In genomic region chr4:186724048-186724860, GRCh38 we compare ENCODE assay signal across 8 cellular contexts. TPM values are rescaled to one million over a fixed set of nuclear protein-coding genes. Genes with fewer than 3 reads are reported as not detected.
DNase-seq lines count a peak whose midpoint lies in the region; ATAC-seq lines count a peak whose summit lies in the region.

No MANE protein-coding gene starts in this region.

- H3K36me3 Mint-ChIP-seq in memory B cell: no peaks in the 10 kb centered on the region

- H3K4me3 Mint-ChIP-seq in memory B cell: peak overlapping the region; percentile 21

- no peak overlapping the region for H3K27ac Mint-ChIP-seq in memory B cell

- H3K4me1 ChIP-seq in endocrine pancreas (ENCODE audit: control insufficient read depth, insufficient read depth, low read length): no peaks in the 10 kb centered on the region

- H3K9me3 ChIP-seq in endocrine pancreas (ENCODE audit: control insufficient read depth, low read length): no peaks in the 10 kb centered on the region

- ATAC-seq in memory B cell (ENCODE audit: low read depth): no peak
- ATAC-seq in HG02763 (IDR thresholded peaks at IDR 0.05; ENCODE audit: unreplicated experiment): no peak
- ATAC-seq in HG03439 (IDR thresholded peaks at IDR 0.05; ENCODE audit: unreplicated experiment): no peak

- H3K4me1 Mint-ChIP-seq in memory B cell: no peaks in the 10 kb centered on the region

- H3K9ac ChIP-seq in endocrine pancreas (ENCODE audit: control insufficient read depth, insufficient read depth, low read length): peak overlapping the region; percentile 73

- H3K9me3 Mint-ChIP-seq in memory B cell: no peaks in the 10 kb centered on the region

- peaks cover 11% of the 10 kb centered on the region for H3K27me3 Mint-ChIP-seq in memory B cell

- DNase-seq in Daoy (ENCODE audit: low read depth) (peak; percentile 25), NCI-H1048 (lab: John Stamatoyannopoulos, UW) (peak; percentile 35), memory B cell (ENCODE audit: low spot score in 2 of 2) (no peak), ureter (ENCODE audit: low spot score) (peak; percentile 52)
- DNase-seq in activated naive CD4-positive, alpha-beta T cell (lab: John Stamatoyannopoulos, UW): no peak

- peak overlapping the region; percentile 75 for H3K4me3 ChIP-seq in endocrine pancreas (ENCODE audit: control insufficient read depth, insufficient read depth, low read length)

- no peaks in the 10 kb centered on the region for H3K36me3 ChIP-seq in endocrine pancreas (ENCODE audit: control insufficient read depth, insufficient read depth, low read length)

- H3K27me3 ChIP-seq in endocrine pancreas (ENCODE audit: control insufficient read depth, insufficient read depth, low read length): no peaks in the 10 kb centered on the region

RNA-seq across cellular contexts. Expression of gene FAT1, which starts 0.6 kb away (rescaled TPM):
- total RNA-seq in Daoy (2014; rRNA removed; shearing (Covaris generic)): 38.6 and 50.2 TPM in 2 replicates
- total RNA-seq in ureter: 185 TPM

Comparison
In these comparisons a context has a peak if more than half of its experiments do, and no peak if none do; other contexts are left out.
1. DNase-seq: peak in Daoy (single experiment), NCI-H1048 (single experiment) and ureter (single experiment); none in memory B cell (0 of 2) and activated naive CD4-positive, alpha-beta T cell (0 of 4).